In genomic region chr13:26557051-26557392, GRCh38 we compare ENCODE assay signal across 8 cellular contexts. TPM values are rescaled to one million over a fixed set of nuclear protein-coding genes. Genes with fewer than 3 reads are reported as not detected.
DNase-seq lines count a peak whose midpoint lies in the region; ATAC-seq and TF ChIP-seq lines count a peak whose summit lies in the region.

No MANE protein-coding gene starts in this region.

- H3K27ac Mint-ChIP-seq in neural progenitor cell = no peak overlapping the region

- no peaks in the 10 kb centered on the region for H3K27me3 ChIP-seq in neural progenitor cell

- peaks cover 2% of the 10 kb centered on the region for H3K27me3 Mint-ChIP-seq in neural progenitor cell (ENCODE audit: insufficient read depth, low read depth)

- ATAC-seq in GM18873 (IDR thresholded peaks at IDR 0.05; ENCODE audit: low FRiP score, unreplicated experiment) = peak; percentile 26
- ATAC-seq in HG03175 (IDR thresholded peaks at IDR 0.05; ENCODE audit: unreplicated experiment) = peak; percentile 36
- no peak for ATAC-seq in GM21390 (IDR thresholded peaks at IDR 0.05; ENCODE audit: unreplicated experiment)

- no peaks in the 10 kb centered on the region for H3K9me3 Mint-ChIP-seq in neural progenitor cell

- H3K4me1 ChIP-seq in neural progenitor cell = peaks cover 35% of the 10 kb centered on the region

- H3K9me3 ChIP-seq in neural progenitor cell (ENCODE audit: low read depth) = no peaks in the 10 kb centered on the region

- no peak for TF ChIP-seq CTCF in coronary artery (IDR thresholded peaks at IDR 0.05)
- TF ChIP-seq CTCF in neural progenitor cell (IDR thresholded peaks at IDR 0.05) = no peak

- peaks cover 44% of the 10 kb centered on the region for H3K79me2 ChIP-seq in neural progenitor cell (ENCODE audit: low read depth)

- H3K4me3 Mint-ChIP-seq in neural progenitor cell = peak overlapping the region; percentile 81

- H3K4me2 ChIP-seq in neural progenitor cell = peak overlapping the region; percentile 74

- H3K4me1 Mint-ChIP-seq in neural progenitor cell = peaks cover 13% of the 10 kb centered on the region

- peaks cover 40% of the 10 kb centered on the region for H4K20me1 ChIP-seq in neural progenitor cell (ENCODE audit: low read depth)

- no peak overlapping the region for H3K9ac ChIP-seq in neural progenitor cell

- H2AFZ ChIP-seq in neural progenitor cell (replicated peaks) = peak overlapping the region; percentile 93

- peak overlapping the region; percentile 77 for H3K4me3 ChIP-seq in coronary artery
- peak overlapping the region; percentile 46 for H3K4me3 ChIP-seq in neural progenitor cell

- H3K27ac ChIP-seq in coronary artery (no peak overlapping the region), neural progenitor cell (no peak overlapping the region)

- peaks cover 24% of the 10 kb centered on the region for H3F3A ChIP-seq in neural progenitor cell (ENCODE audit: low read depth)

- no peaks in the 10 kb centered on the region for H3K36me3 ChIP-seq in neural progenitor cell

- no peaks in the 10 kb centered on the region for H3K36me3 Mint-ChIP-seq in neural progenitor cell

- DNase-seq in coronary artery (ENCODE audit: low spot score) = no peak
- no peak for DNase-seq in neural progenitor cell (ENCODE audit: low spot score)
- no peak for DNase-seq in NCI-H2171 (lab: John Stamatoyannopoulos, UW)
- no peak for DNase-seq in 8988T
- DNase-seq in GOT3 (lab: John Stamatoyannopoulos, UW) = no peak

RNA-seq across cellular contexts. Expression of gene WASF3, which starts 0.5 kb away (rescaled TPM):
- total RNA-seq in neural progenitor cell (ENCODE audit: low replicate concordance) = 89.2 and 106 TPM in 2 replicates
